8 cellular contexts compared by ENCODE assay signal in genomic region chr9:128412120-128412790, GRCh38. TPM values are rescaled to one million over a fixed set of nuclear protein-coding genes. Genes with fewer than 3 reads are reported as not detected.
A peak's percentile ranks its signal among the peaks of the same experiment; 100 is the strongest.
DNase-seq lines count a peak whose midpoint lies in the region; ATAC-seq lines count a peak whose summit lies in the region.

No MANE protein-coding gene starts in this region.

- peaks cover 0 to 3% (median 0%) of the 10 kb centered on the region in 7 donors for H3K9me3 Mint-ChIP-seq in CD4-positive, CD25-positive, alpha-beta regulatory T cell
- H3K9me3 Mint-ChIP-seq in activated naive CD8-positive, alpha-beta T cell treated with anti-CD3 and anti-CD28 coated beads, Interleukin-2, amount 10 ng/mL, durations not matched to agents 7 days and 5 days = no peaks in the 10 kb centered on the region

- H3K4me3 Mint-ChIP-seq in CD4-positive, CD25-positive, alpha-beta regulatory T cell = no peak overlapping the region
- no peak overlapping the region for H3K4me3 Mint-ChIP-seq in activated naive CD8-positive, alpha-beta T cell treated with anti-CD3 and anti-CD28 coated beads, Interleukin-2, amount 10 ng/mL, durations not matched to agents 7 days and 5 days

- H3K27ac ChIP-seq in CD4-positive, CD25-positive, alpha-beta regulatory T cell (ENCODE audit: insufficient read depth, low read length, poor library complexity, severe bottlenecking) = no peak overlapping the region

- peak; percentile 25 to 39 (median 26) for DNase-seq in CD4-positive, CD25-positive, alpha-beta regulatory T cell
- DNase-seq in HuH-7 (ENCODE audit: low spot score) (peak; percentile 89), RPMI8226 (peak; percentile 71), hypothalamus (lab: John Stamatoyannopoulos, UW) (peak in 50 of 51 donors; percentile 39 to 94 (median 78)), cerebellum (ENCODE audit: low spot score) (no peak)
- DNase-seq in activated naive CD8-positive, alpha-beta T cell treated with anti-CD3 and anti-CD28 coated beads, Interleukin-2, amount 10 ng/mL, durations not matched to agents 7 days and 5 days = peak; percentile 72
- peak; percentile 10 to 38 for DNase-seq in stimulated activated CD4-positive, alpha-beta T cell treated with anti-CD3 and anti-CD28 coated beads, Interleukin-12 subunit alpha, Interleukin-12 subunit beta, amount 100 ng/mL, for 24 hours (ENCODE audit: low read depth in 2 of 2)

- no peaks in the 10 kb centered on the region for H3K4me1 Mint-ChIP-seq in CD4-positive, CD25-positive, alpha-beta regulatory T cell
- peaks cover 4% of the 10 kb centered on the region for H3K4me1 Mint-ChIP-seq in activated naive CD8-positive, alpha-beta T cell treated with anti-CD3 and anti-CD28 coated beads, Interleukin-2, amount 10 ng/mL, durations not matched to agents 7 days and 5 days

- POLR2A ChIA-PET in activated naive CD8-positive, alpha-beta T cell treated with anti-CD3 and anti-CD28 coated beads, Interleukin-2, amount 10 ng/mL, durations not matched to agents 7 days and 5 days (lab: Charles Lee) = interaction anchor here (0.7 to 1.7 kb wide), 2 partner anchors 21 to 50 kb away, joined by 6 to 8 read pairs; no protein-coding TSS in a partner anchor

- peaks cover 56% of the 10 kb centered on the region for H3K27me3 Mint-ChIP-seq in CD4-positive, CD25-positive, alpha-beta regulatory T cell
- peaks cover 54% of the 10 kb centered on the region for H3K27me3 Mint-ChIP-seq in activated naive CD8-positive, alpha-beta T cell treated with anti-CD3 and anti-CD28 coated beads, Interleukin-2, amount 10 ng/mL, durations not matched to agents 7 days and 5 days

- H3K27me3 ChIP-seq in CD4-positive, CD25-positive, alpha-beta regulatory T cell (ENCODE audit: control insufficient read depth, insufficient read depth, low read length) = peaks cover 6% of the 10 kb centered on the region

- ATAC-seq in CD4-positive, CD25-positive, alpha-beta regulatory T cell (ENCODE audit: low read depth in 2 of 2) = peak in 1 of 2 donors; percentile 39
- peak; percentile 50 for ATAC-seq in activated naive CD8-positive, alpha-beta T cell treated with anti-CD3 and anti-CD28 coated beads, Interleukin-2, amount 10 ng/mL, durations not matched to agents 7 days and 5 days (ENCODE audit: low read depth)
- ATAC-seq in HG03571 (IDR thresholded peaks at IDR 0.05; ENCODE audit: unreplicated experiment) = no peak

- no peak overlapping the region for H3K4me3 ChIP-seq in CD4-positive, CD25-positive, alpha-beta regulatory T cell (ENCODE audit: low read depth, low read length)

- H3K27ac Mint-ChIP-seq in CD4-positive, CD25-positive, alpha-beta regulatory T cell = no peak overlapping the region
- no peak overlapping the region for H3K27ac Mint-ChIP-seq in activated naive CD8-positive, alpha-beta T cell treated with anti-CD3 and anti-CD28 coated beads, Interleukin-2, amount 10 ng/mL, durations not matched to agents 7 days and 5 days

- peaks cover 5% of the 10 kb centered on the region for H3K36me3 Mint-ChIP-seq in CD4-positive, CD25-positive, alpha-beta regulatory T cell
- H3K36me3 Mint-ChIP-seq in activated naive CD8-positive, alpha-beta T cell treated with anti-CD3 and anti-CD28 coated beads, Interleukin-2, amount 10 ng/mL, durations not matched to agents 7 days and 5 days = no peaks in the 10 kb centered on the region

- H3K36me3 ChIP-seq in CD4-positive, CD25-positive, alpha-beta regulatory T cell (ENCODE audit: control insufficient read depth, insufficient read depth, low read length) = no peaks in the 10 kb centered on the region

- H3K9me3 ChIP-seq in CD4-positive, CD25-positive, alpha-beta regulatory T cell (ENCODE audit: control insufficient read depth in 2 of 2, low read length in 2 of 2) = no peaks in the 10 kb centered on the region

- no peaks in the 10 kb centered on the region for H3K4me1 ChIP-seq in CD4-positive, CD25-positive, alpha-beta regulatory T cell (ENCODE audit: control insufficient read depth, insufficient read depth, low read length, poor library complexity, severe bottlenecking)

RNA-seq across cellular contexts. Expression of gene CERCAM, which starts 8.4 kb away (rescaled TPM):
- 0.12 TPM for total RNA-seq in CD4-positive, CD25-positive, alpha-beta regulatory T cell
- polyA plus RNA-seq in CD4-positive, CD25-positive, alpha-beta regulatory T cell = not detected
- total RNA-seq in activated naive CD8-positive, alpha-beta T cell treated with anti-CD3 and anti-CD28 coated beads, Interleukin-2, amount 10 ng/mL, durations not matched to agents 7 days and 5 days = 1 to 10 TPM; 3.5 to 3.7 TPM
- total RNA-seq in cerebellum = 11.5 TPM

RNA-seq across cellular contexts. Expression of gene URM1, which starts 41.1 kb away (rescaled TPM):
- 46.2 TPM for total RNA-seq in CD4-positive, CD25-positive, alpha-beta regulatory T cell
- polyA plus RNA-seq in CD4-positive, CD25-positive, alpha-beta regulatory T cell = 10 to 100 TPM; 47.4 to 60.7 (median 53.2) TPM
- 10 to 100 TPM; 60.7 to 63.4 TPM for total RNA-seq in activated naive CD8-positive, alpha-beta T cell treated with anti-CD3 and anti-CD28 coated beads, Interleukin-2, amount 10 ng/mL, durations not matched to agents 7 days and 5 days
- total RNA-seq in cerebellum = 13.3 TPM

RNA-seq across cellular contexts. Expression of gene ODF2, which starts 43.6 kb away (rescaled TPM):
- 31.9 TPM for total RNA-seq in CD4-positive, CD25-positive, alpha-beta regulatory T cell
- 10 to 100 TPM; 12.9 to 19.8 (median 13.8) TPM for polyA plus RNA-seq in CD4-positive, CD25-positive, alpha-beta regulatory T cell
- total RNA-seq in activated naive CD8-positive, alpha-beta T cell treated with anti-CD3 and anti-CD28 coated beads, Interleukin-2, amount 10 ng/mL, durations not matched to agents 7 days and 5 days = 10 to 100 TPM; 64.9 to 65.0 TPM
- total RNA-seq in cerebellum = 29.1 TPM
